Comparison of ENCODE assay signal across 8 cellular contexts in genomic region chr9:14692918-14693861, GRCh38. TPM values are rescaled to one million over a fixed set of nuclear protein-coding genes. Genes with fewer than 3 reads are reported as not detected.
DNase-seq lines count a peak whose midpoint lies in the region; ATAC-seq, FAIRE-seq and TF ChIP-seq lines count a peak whose summit lies in the region.

Gene ZDHHC21 (minus strand): TSS chr9:14693432. CDS start chr9:14674340, 19,092 bp downstream.

- 1% methylated on average over 45 to 77 of the region's 79 CpGs for WGBS in pancreas, 2 donors
- WGBS in thyroid gland, 2 donors, result 1 to 3% methylated on average over 30 of the region's 79 CpGs

- H3K27me3 ChIP-seq in HUES48 (ENCODE audit: control insufficient read depth, insufficient read depth, low read length), result 0 out of 2 replicates have a peak, but pooled peaks cover 6% of the 10 kb centered on the region
- H3K27me3 ChIP-seq in pancreas, result no peaks in the 10 kb centered on the region
- no peaks in the 10 kb centered on the region for H3K27me3 ChIP-seq in thyroid gland

- H3K4me1 ChIP-seq in HUES48 (ENCODE audit: control insufficient read depth, insufficient read depth, low read length) (peaks cover 11% of the 10 kb centered on the region), pancreas (peaks cover 0 to 9% (median 0%) of the 10 kb centered on the region in 3 donors), thyroid gland (peaks cover 0 to 5% of the 10 kb centered on the region in 2 donors)

- peak within 1 kb of the TSS; percentile 83 for H3K27ac ChIP-seq in HUES48 (ENCODE audit: low read depth, low read length)
- H3K27ac ChIP-seq in pancreas, result peak within 1 kb of the TSS; percentile 27 to 59 (median 38)
- peak within 1 kb of the TSS; percentile 18 to 49 (median 21) for H3K27ac ChIP-seq in thyroid gland

- H3K9me3 Mint-ChIP-seq in activated naive CD4-positive, alpha-beta T cell treated with anti-CD3 and anti-CD28 coated beads, Interleukin-2, amount 50 U/mL, for 72 hours, result no peaks in the 10 kb centered on the region

- H3K9ac ChIP-seq in HUES48 (ENCODE audit: low read depth, low read length), result peak within 1 kb of the TSS; percentile 81

- no peak for FAIRE-seq in pancreas (lab: Jason Lieb, UNC)

- H3K4me3 ChIP-seq in HUES48 (ENCODE audit: low read depth, low read length) (peak within 1 kb of the TSS; percentile 89), pancreas (peak within 1 kb of the TSS; percentile 47 to 84 (median 72)), thyroid gland (replicated peaks in 1 of 3) (peak within 1 kb of the TSS; percentile 48 to 83 (median 69))

- peak in 1 of 2 donors; percentile 53 for TF ChIP-seq POLR2A in thyroid gland (IDR thresholded peaks at IDR 0.05)

- H3K9me3 ChIP-seq in HUES48 (ENCODE audit: control insufficient read depth, insufficient read depth, low read length) (no peaks in the 10 kb centered on the region), pancreas (no peaks in the 10 kb centered on the region), thyroid gland (no peaks in the 10 kb centered on the region)

- peak within 1 kb of the TSS; percentile 90 to 97 for H3K27ac Mint-ChIP-seq in activated naive CD4-positive, alpha-beta T cell treated with anti-CD3 and anti-CD28 coated beads, Interleukin-2, amount 50 U/mL, for 72 hours

- TF ChIP-seq CTCF in pancreas (IDR thresholded peaks at IDR 0.05) (no peak), thyroid gland (IDR thresholded peaks at IDR 0.05) (peak in 1 of 6 experiments; percentile 4)

- H3K36me3 ChIP-seq in HUES48 (ENCODE audit: control insufficient read depth, insufficient read depth, low read length) (peaks cover 16% of the 10 kb centered on the region), pancreas (no peaks in the 10 kb centered on the region), thyroid gland (no peaks in the 10 kb centered on the region)

- DNase-seq in DMS79 (lab: John Stamatoyannopoulos, UW) (peak; percentile 66), SK-MEL-5 (ENCODE audit: low read depth, low spot score) (peak; percentile 41), Right ventricle myocardium superior (peak; percentile 85), pancreas (peak; percentile 72 to 90 (median 77)), thyroid gland (peak; percentile 81 to 84)
- peak; percentile 65 to 75 for DNase-seq in activated naive CD4-positive, alpha-beta T cell treated with anti-CD3 and anti-CD28 coated beads, Interleukin-2, amount 50 U/mL, for 72 hours (ENCODE audit: low spot score in 2 of 2)

- ATAC-seq in GM21390 (IDR thresholded peaks at IDR 0.05; ENCODE audit: unreplicated experiment) (peak; percentile 79), Right ventricle myocardium superior (ENCODE audit: poor library complexity) (peak; percentile 99), pancreas (peak; percentile 97 to 98 (median 98))
- ATAC-seq in activated naive CD4-positive, alpha-beta T cell treated with anti-CD3 and anti-CD28 coated beads, Interleukin-2, amount 50 U/mL, for 72 hours, result peak; percentile 90 to 96

- H3K36me3 Mint-ChIP-seq in activated naive CD4-positive, alpha-beta T cell treated with anti-CD3 and anti-CD28 coated beads, Interleukin-2, amount 50 U/mL, for 72 hours, result peaks cover 22 to 24% of the 10 kb centered on the region in 2 donors

- intact Hi-C loops in Right ventricle myocardium superior (cut with DNase I) (no loop called here), pancreas (cut with DNase I) (no loop called here), thyroid gland (cut with DNase I) (no loop called here)

- in situ Hi-C loops in SK-MEL-5 (cut with HindIII; ENCODE audit: low pct_unique_long_range_greater_than_20kb, low sequenced_read_pairs), result no loop called here

RNA-seq across cellular contexts. Expression of gene ZDHHC21, which starts in this region (rescaled TPM):
- total RNA-seq in SK-MEL-5 (2014; rRNA removed; shearing (Covaris generic)), result 3.5 and 3.8 TPM in 2 replicates
- 2.4 and 3.2 TPM in 2 replicates for polyA plus RNA-seq in SK-MEL-5 (2015; cell fraction: cytosol; rRNA removed)
- 21.7 and 22.2 TPM in 2 replicates for polyA plus RNA-seq in SK-MEL-5 (2015; cell fraction: nucleus; rRNA removed)
- total RNA-seq in activated naive CD4-positive, alpha-beta T cell treated with anti-CD3 and anti-CD28 coated beads, Interleukin-2, amount 50 U/mL, for 72 hours, result 1 to 10 TPM; 4.0 to 7.9 TPM
- 4.8 TPM for total RNA-seq in Right ventricle myocardium superior
- total RNA-seq in pancreas, result 1 to 10 TPM; 2.8 to 7.2 (median 4.1) TPM
- 1 to 10 TPM; 3.5 to 3.9 TPM for polyA plus RNA-seq in pancreas
- 10 to 100 TPM; 17.5 to 34.6 (median 18.9) TPM for total RNA-seq in thyroid gland

Comparison
In these comparisons a context has a peak if more than half of its experiments do, and no peak if none do; other contexts are left out.
1. Peak in every context shown above with its lines: DNase-seq, ATAC-seq, H3K4me3 ChIP-seq and H3K27ac ChIP-seq.
2. H3K27ac ChIP-seq: peak in every context shown above with its lines; median percentile 83 in HUES48; 38 in pancreas; 21 in thyroid gland.